Comparison of ENCODE assay signal across 28 cellular contexts in the genomic region with DNA sequence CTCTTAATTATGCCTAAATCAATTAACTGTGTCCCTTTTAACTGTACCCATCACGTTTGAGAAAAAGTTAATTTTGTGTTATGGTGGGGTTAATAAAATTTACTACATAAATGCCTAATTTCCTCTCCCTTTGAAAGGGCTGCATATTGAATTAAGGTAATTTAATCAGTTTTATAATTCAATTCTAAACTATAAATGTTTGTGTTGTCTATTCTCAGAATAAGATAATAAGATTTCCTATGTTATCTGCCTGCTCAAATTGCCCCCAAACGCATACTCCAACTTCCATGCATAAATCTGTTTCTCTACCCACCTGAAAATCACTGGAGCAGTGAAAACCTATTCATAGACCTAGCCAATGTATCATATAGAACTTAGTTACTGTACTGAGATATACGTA.
"Had no signal": no experiment of that assay in that cellular context is flagged by ENCODE, and none has a peak within 500 bp of the region (broad histone marks: within the 10 kb centered on the region; RNA-seq: fewer than 3 reads in every experiment).

No MANE protein-coding gene starts in this region.

- H3K27ac ChIP-seq: hepatocyte, left lung, lower lobe of right lung, pancreas, prostate gland, sigmoid colon, spleen, tibial nerve, uterus had no signal

- FAIRE-seq: keratinocyte had no signal

- H3K9me3 ChIP-seq: lower lobe of right lung, pancreas, prostate gland, sigmoid colon, tibial nerve, uterus had no signal

- H3K4me3 ChIP-seq: hepatocyte, left lung, lower lobe of right lung, pancreas, prostate gland, sigmoid colon, spleen, tibial nerve, uterus had no signal

- H2AFZ ChIP-seq: hepatocyte had no signal

- H3K4me2 ChIP-seq: hepatocyte had no signal

- H3K79me2 ChIP-seq: hepatocyte had no signal

- ATAC-seq: left colon; left lung; lower lobe of right lung; naive thymus-derived CD8-positive, alpha-beta T cell; pancreas; right cardiac atrium; stimulated activated memory B cell treated with anti-CD40 and anti-IgM and Interleukin-4, amounts not matched to agents 10 μg/mL and 1 μg/mL and 100 μg/mL, for 72 hours; stimulated activated naive CD8-positive, alpha-beta T cell treated with anti-CD3 and anti-CD28 coated beads, Interleukin-15, amount 100 ng/mL, for 72 hours had no signal

- DNase-seq: kidney glomerular epithelial cell; left colon; lower lobe of right lung; mammary epithelial cell; mesenchymal stem cell; naive thymus-derived CD8-positive, alpha-beta T cell; nucleus accumbens; pancreas; posterior cingulate gyrus; retina; right cardiac atrium; sigmoid colon; small intestine; spleen; stimulated activated CD4-positive, alpha-beta T cell treated with anti-CD3 and anti-CD28 coated beads, Interleukin-1b, Interleukin-23, amount 100 ng/mL, for 48 hours; stimulated activated CD4-positive, alpha-beta T cell treated with anti-CD3 and anti-CD28 coated beads, Interleukin-2, amount 100 ng/mL, for 48 hours; stimulated activated CD4-positive, alpha-beta T cell treated with anti-CD3 and anti-CD28 coated beads, Interleukin-4, amount 100 ng/mL, for 4 hours; stimulated activated CD8-positive, alpha-beta memory T cell treated with anti-CD3 and anti-CD28 coated beads, Interleukin-4, amount 100 ng/mL, for 48 hours; stimulated activated naive CD4-positive, alpha-beta T cell treated with Interleukin-2 at 50 U/mL for 16 hours; stimulated activated naive CD8-positive, alpha-beta T cell treated with anti-CD3 and anti-CD28 coated beads, Interleukin-15, amount 100 ng/mL, for 72 hours; substantia nigra; uterus had no signal

- H3K27me3 ChIP-seq: hepatocyte, left lung, pancreas, sigmoid colon, spleen, tibial nerve, uterus had no signal

- H3K4me1 ChIP-seq: left lung, lower lobe of right lung, pancreas, prostate gland, sigmoid colon, spleen, tibial nerve, uterus had no signal

- H3K36me3 ChIP-seq: left lung, lower lobe of right lung, pancreas, prostate gland, sigmoid colon, spleen, tibial nerve, uterus had no signal
